24 cellular contexts compared by ENCODE assay signal in the genomic region with DNA sequence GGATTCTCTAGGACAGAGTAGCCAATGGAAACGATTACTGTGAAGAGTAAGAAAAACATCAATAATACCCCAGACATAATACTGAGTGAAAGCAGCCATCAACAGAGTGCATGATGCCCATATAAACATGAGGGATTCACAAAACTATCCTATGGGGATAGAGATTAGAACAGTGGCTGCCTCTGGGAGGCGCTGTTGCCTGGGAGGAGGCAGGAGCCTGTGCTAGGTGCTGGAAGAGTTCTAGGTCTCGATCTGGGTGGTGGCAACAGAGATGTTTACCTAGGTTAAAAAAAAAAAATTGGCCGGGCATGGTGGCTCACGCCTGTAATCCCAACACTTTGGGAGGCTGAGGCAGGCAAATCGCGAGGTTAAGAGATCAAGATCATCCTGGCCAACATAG. TPM values are rescaled to one million over a fixed set of nuclear protein-coding genes. Genes with fewer than 3 reads are reported as not detected.
DNase-seq lines count a peak whose midpoint lies in the region; ATAC-seq, FAIRE-seq and TF ChIP-seq lines count a peak whose summit lies in the region.
"Had no signal": no experiment of that assay in that cellular context is flagged by ENCODE, and none has a peak within 500 bp of the region (broad histone marks: within the 10 kb centered on the region; RNA-seq: fewer than 3 reads in every experiment).

No MANE protein-coding gene starts in this region.

- H3K27me3 ChIP-seq in K562 (ENCODE audit: control insufficient read depth in 2 of 2, insufficient read depth in 2 of 2, low read length in 2 of 2) (peaks cover 20 to 56% of the 10 kb centered on the region in 2 experiments), left lung (peaks cover 0 to 37% of the 10 kb centered on the region in 2 donors)

- no peaks in the 10 kb centered on the region for H3K79me2 ChIP-seq in K562 (ENCODE audit: control insufficient read depth, insufficient read depth, low read length)
- H3K79me2 ChIP-seq: parathyroid adenoma had no signal

- 0 out of 3 replicates have a peak, but pooled peaks have one; percentile 11 for TF ChIP-seq CTCF in A549 (IDR thresholded peaks at IDR 0.05)
- peak; percentile 61 for TF ChIP-seq CTCF in GM12873 (IDR thresholded peaks at IDR 0.05; ENCODE audit: insufficient read depth, low read depth, low read length, missing control alignments)
- TF ChIP-seq CTCF in K562 (IDR thresholded peaks at IDR 0.05 in 2 of 3, conservative IDR thresholded peaks at IDR 0.05 in 1 of 3; ENCODE audit: insufficient read depth in 2 of 3, low read depth in 1 of 3, low read length in 3 of 3) = peak; percentile 58 to 64 (median 60)
- TF ChIP-seq CTCF in left lung (IDR thresholded peaks at IDR 0.05) = no peak

- CTCF ChIA-PET in A549 (lab: Yijun Ruan, JAX) (interaction anchor here (0.6 to 1.4 kb wide), 4 partner anchors 7 to 82 kb away, joined by 3 to 7 read pairs (median 4); a partner anchor contains a TSS), K562 (lab: Yijun Ruan, JAX; ENCODE audit: low intra/inter-chr PET ratio) (interaction anchor here (1.4 kb wide), 1 partner anchor 96 kb away, joined by 6 read pairs; no protein-coding TSS in a partner anchor)

- intact Hi-C loops in K562 (cut with micrococcal nuclease) (no loop called here), left lung (cut with DNase I) (no loop called here)

- H3K9me3 ChIP-seq in A549 = no peaks in the 10 kb centered on the region
- H3K9me3 ChIP-seq in K562 (replicated peaks; ENCODE audit: control insufficient read depth, insufficient read depth, low read depth, low read length) = no peaks in the 10 kb centered on the region
- no peaks in the 10 kb centered on the region for H3K9me3 ChIP-seq in left lung
- H3K9me3 ChIP-seq: esophagus muscularis mucosa, tibial artery had no signal

- no peak overlapping the region for H3K4me3 ChIP-seq in A549
- H3K4me3 ChIP-seq in K562 = no peak overlapping the region
- no peak overlapping the region for H3K4me3 ChIP-seq in left lung
- H3K4me3 ChIP-seq: esophagus muscularis mucosa, tibial artery had no signal

- in situ Hi-C loops in K562 (cut with MboI) = no loop called here

- 0 out of 2 replicates have a peak, but pooled peaks cover 3% of the 10 kb centered on the region for H4K20me1 ChIP-seq in K562 (replicated peaks; ENCODE audit: control insufficient read depth, insufficient read depth, low read length)

- TF ChIP-seq RAD21 in A549 (conservative IDR thresholded peaks at IDR 0.05 in 1 of 2, IDR thresholded peaks at IDR 0.05 in 1 of 2) (no peak), K562 (CRISPR knock-in tag; conservative IDR thresholded peaks at IDR 0.05 in 1 of 2, IDR thresholded peaks at IDR 0.05 in 1 of 2) (peak in 1 of 2 experiments; percentile 43; a peak in 1 of 4 replicates)

- no peak for TF ChIP-seq EP300 in A549 (IDR thresholded peaks at IDR 0.05)
- no peak for TF ChIP-seq EP300 in K562 (IDR thresholded peaks at IDR 0.05; ENCODE audit: low read length)

- POLR2A ChIA-PET in A549 (lab: Yijun Ruan, JAX) = no interaction called here
- POLR2A ChIA-PET in K562 (lab: Yijun Ruan, JAX) = no interaction called here

- no TSS peak for BruUV-seq in K562 (replicated peaks; lab: Mats Ljungman, UMichigan)

- no peak for DNase-seq in A549 (ENCODE audit: low read depth in 1 of 2, low spot score in 1 of 2)
- peak; percentile 9 for DNase-seq in NCI-H69 (lab: John Stamatoyannopoulos, UW)
- peak; percentile 30 to 38 (median 34) for DNase-seq in K562 (ENCODE audit: extremely low read depth in 1 of 4, low spot score in 3 of 4)
- DNase-seq in NCI-H187 treated with DMSO at 0.1 percent for 48 hours (lab: John Stamatoyannopoulos, UW) = no peak
- DNase-seq in left lung = no peak
- DNase-seq in NCI-H1694 (lab: John Stamatoyannopoulos, UW) = no peak
- DNase-seq: activated CD4-positive, alpha-beta memory T cell treated with anti-CD3 and anti-CD28 coated beads for 36 hours; activated naive CD4-positive, alpha-beta T cell; activated T-cell treated with anti-CD3 and anti-CD28 coated beads for 4 hours; CD8-positive, alpha-beta memory T cell; effector CD4-positive, alpha-beta T cell; HCEC 1CT; left colon; NCI-H146; stimulated activated naive CD4-positive, alpha-beta T cell had no signal

- WGBS in A549 (ENCODE audit: missing lambda C conversion rate) = 89% methylated on average over 7 of the region's 7 CpGs
- WGBS in K562 (ENCODE audit: insufficient coverage, low coverage, missing lambda C conversion rate) = under 1% methylated on average over 7 of the region's 7 CpGs

- H3K9me1 ChIP-seq in K562 (ENCODE audit: control insufficient read depth, insufficient read depth, low read length) = no peaks in the 10 kb centered on the region

- H3K4me2 ChIP-seq in A549 = no peak overlapping the region
- no peak overlapping the region for H3K4me2 ChIP-seq in K562 (ENCODE audit: insufficient read depth, low read length)

- TF ChIP-seq POLR2A in A549 (IDR thresholded peaks at IDR 0.05; ENCODE audit: low read length) (no peak), K562 (conservative IDR thresholded peaks at IDR 0.05) (no peak)

- FAIRE-seq in A549 (lab: Jason Lieb, UNC) (no peak), K562 (lab: Jason Lieb, UNC) (no peak)

- ATAC-seq in A549 = 0 out of 6 replicates have a peak, but pooled peaks of 1 of the 2 experiments have one; percentile 27
- ATAC-seq in K562 = peak; percentile 86
- ATAC-seq in HG03520 (IDR thresholded peaks at IDR 0.05; ENCODE audit: unreplicated experiment) = no peak
- ATAC-seq in left lung = no peak
- ATAC-seq: left colon; natural killer cell treated with Interleukin-12 subunit alpha and Interleukin-12 subunit beta and Interleukin-15 and Interleukin-18, amount 100 ng/mL, for 72 hours had no signal

- no peaks in the 10 kb centered on the region for H3K36me3 ChIP-seq in K562 (ENCODE audit: control insufficient read depth, insufficient read depth, low read length)
- no peaks in the 10 kb centered on the region for H3K36me3 ChIP-seq in left lung
- H3K36me3 ChIP-seq: esophagus muscularis mucosa, tibial artery had no signal

- H3K4me1 ChIP-seq in A549 (peaks cover 8% of the 10 kb centered on the region; the same call in 2 of the 3 replicates), K562 (replicated peaks in 1 of 2; ENCODE audit: control insufficient read depth in 2 of 2, insufficient read depth in 2 of 2, low read length in 2 of 2) (no peaks in the 10 kb centered on the region), left lung (no peaks in the 10 kb centered on the region)
- H3K4me1 ChIP-seq: esophagus muscularis mucosa, parathyroid adenoma, tibial artery had no signal

- no peak overlapping the region for H3K9ac ChIP-seq in K562 (ENCODE audit: insufficient read depth in 1 of 2, low read depth in 2 of 2, low read length in 2 of 2)
- H3K9ac ChIP-seq: parathyroid adenoma had no signal

- H2AFZ ChIP-seq in K562 (ENCODE audit: low read depth, low read length) = no peak overlapping the region
- H2AFZ ChIP-seq: parathyroid adenoma had no signal

- no peak overlapping the region for H3K27ac ChIP-seq in A549
- H3K27ac ChIP-seq in K562 (ENCODE audit: extremely low read depth, low read depth, low read length) = no peak overlapping the region
- no peak overlapping the region for H3K27ac ChIP-seq in left lung
- H3K27ac ChIP-seq: esophagus muscularis mucosa, parathyroid adenoma, tibial artery had no signal

TF ChIP-seq in A549, 52 proteins besides CTCF, POLR2A, EP300 and RAD21 (continues in another document):
- TF ChIP-seq SREBF2 (IDR thresholded peaks at IDR 0.05) = no peak
- TF ChIP-seq, protein P1, sequence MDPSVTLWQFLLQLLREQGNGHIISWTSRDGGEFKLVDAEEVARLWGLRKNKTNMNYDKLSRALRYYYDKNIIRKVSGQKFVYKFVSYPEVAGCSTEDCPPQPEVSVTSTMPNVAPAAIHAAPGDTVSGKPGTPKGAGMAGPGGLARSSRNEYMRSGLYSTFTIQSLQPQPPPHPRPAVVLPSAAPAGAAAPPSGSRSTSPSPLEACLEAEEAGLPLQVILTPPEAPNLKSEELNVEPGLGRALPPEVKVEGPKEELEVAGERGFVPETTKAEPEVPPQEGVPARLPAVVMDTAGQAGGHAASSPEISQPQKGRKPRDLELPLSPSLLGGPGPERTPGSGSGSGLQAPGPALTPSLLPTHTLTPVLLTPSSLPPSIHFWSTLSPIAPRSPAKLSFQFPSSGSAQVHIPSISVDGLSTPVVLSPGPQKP (IDR thresholded peaks at IDR 0.05; ENCODE audit: low read depth, low read length) = no peak

TF ChIP-seq in K562, 482 proteins besides CTCF, POLR2A, EP300 and RAD21 (continues in another document):
- no peak for TF ChIP-seq IFI16 (CRISPR knock-in tag; IDR thresholded peaks at IDR 0.05)
- TF ChIP-seq KAT8 (IDR thresholded peaks at IDR 0.05; ENCODE audit: low read depth) = no peak

RNA-seq across cellular contexts. Expression of a gene that starts 7.9 kb away (rescaled TPM):
- polyA plus RNA-seq in A549 (2011; rRNA removed) = 7.1 and 11.0 TPM in 2 replicates
- 9.9 and 14.4 TPM in 2 replicates for polyA plus RNA-seq in A549 (2012; cell fraction: cytosol; rRNA removed)
- 15.7 and 23.4 TPM in 2 replicates for polyA plus RNA-seq in A549 (2012; cell fraction: nucleus; rRNA removed)
- polyA plus RNA-seq in A549 (2017; fragmentation: RNase III; extraction: RNeasy Plus Mini Kit Qiagen cat#74134 plus additional on column Dnase treatment) = 5.3 to 9.2 TPM (median 5.6 TPM) in 3 replicates
- 15.0 and 20.6 TPM in 2 replicates for polyA minus RNA-seq in A549 (2011; rRNA and poly(A)+ RNA removed)
- total RNA-seq in K562 (2011; cell fraction: chromatin; rRNA removed; ENCODE audit: low replicate concordance) = not detected in 2 replicates
- not detected in 2 replicates for total RNA-seq in K562 (2011; cell fraction: nucleolus; rRNA removed)
- not detected in 2 replicates for total RNA-seq in K562 (2011; cell fraction: nucleoplasm; rRNA removed)
- total RNA-seq in K562 (2014; rRNA removed) = not detected in 2 replicates
- total RNA-seq in K562 (2014; rRNA removed; fragmentation: Illumina TruSeq; extraction: Trizol) = not detected in 2 replicates
- total RNA-seq in K562 (2015; rRNA removed; fragmentation: Illumina TruSeq; extraction: Trizol) = not detected in 2 replicates
- total RNA-seq in K562 (2021) = not detected in 2 replicates
- not detected in 2 replicates for polyA plus RNA-seq in K562 (2011; rRNA removed)
- polyA plus RNA-seq in K562 (2011; cell fraction: cytosol; rRNA removed) = not detected in 2 replicates
- not detected in 2 replicates for polyA plus RNA-seq in K562 (2011; cell fraction: nucleus; rRNA removed)
- polyA plus RNA-seq in K562 (2012) = not detected in 2 replicates
- polyA plus RNA-seq in K562 (2014; fragmentation: Illumina TruSeq; extraction: Trizol) = not detected in 2 replicates
- not detected for polyA plus RNA-seq in K562 (2014; fragmentation: Nextera tagmentation; extraction: Ambion mirVana)
- polyA plus RNA-seq in K562 (2014; rRNA removed) = not detected in 2 replicates
- not detected in 2 replicates for polyA minus RNA-seq in K562 (2011; rRNA and poly(A)+ RNA removed)
- not detected in 2 replicates for polyA minus RNA-seq in K562 (2011; cell fraction: cytosol; rRNA and poly(A)+ RNA removed)
- not detected in 2 replicates for polyA minus RNA-seq in K562 (2011; cell fraction: nucleus; rRNA and poly(A)+ RNA removed)
- total RNA-seq in left lung = 1 to 10 TPM; 6.5 to 7.3 TPM
- total RNA-seq: CD8-positive, alpha-beta memory T cell; Daoy; glomerular endothelial cell; natural killer cell treated with Interleukin-12 subunit alpha and Interleukin-12 subunit beta and Interleukin-15 and Interleukin-18, amount 100 ng/mL, for 72 hours; RPMI7951 had no signal
- polyA plus RNA-seq: CD8-positive, alpha-beta memory T cell had no signal

Comparison
In these comparisons a context has a peak if more than half of its experiments do, and no peak if none do; other contexts are left out.
1. DNase-seq: peak in NCI-H69 (single experiment) and K562 (4 of 4); none in A549 (0 of 2), NCI-H187 treated with DMSO at 0.1 percent for 48 hours (single experiment), left lung (0 of 2) and NCI-H1694 (single experiment).
2. CTCF ChIP-seq: peak in A549 (single experiment), GM12873 (single experiment) and K562 (3 of 3); none in left lung (0 of 2).
3. RNA of a gene that starts 7.9 kb away (total RNA-seq): 6.5 to 7.3 TPM in left lung; not detected in K562; every median in the first group is over 4 times any median in the second.